In genomic region chr17:70022175-70022574, GRCh38 we compare ENCODE assay signal across 26 cellular contexts. TPM values are rescaled to one million over a fixed set of nuclear protein-coding genes. Genes with fewer than 3 reads are reported as not detected.
DNase-seq lines count a peak whose midpoint lies in the region; ATAC-seq and TF ChIP-seq lines count a peak whose summit lies in the region.
"Had no signal": no experiment of that assay in that cellular context is flagged by ENCODE, and none has a peak within 500 bp of the region (broad histone marks: within the 10 kb centered on the region; RNA-seq: fewer than 3 reads in every experiment).

No MANE protein-coding gene starts in this region.

- DNase-seq in AG20443 (ENCODE audit: low spot score) = peak; percentile 21
- DNase-seq in M059J (ENCODE audit: low read depth) = peak; percentile 46
- DNase-seq in dermis blood vessel endothelial cell = peak; percentile 25
- DNase-seq in hepatocyte (ENCODE audit: low spot score) = no peak
- DNase-seq in occipital lobe (lab: John Stamatoyannopoulos, UW) = no peak
- DNase-seq in HT-29 (ENCODE audit: low spot score) = no peak
- DNase-seq: activated CD4-positive, alpha-beta memory T cell treated with anti-CD3 and anti-CD28 coated beads, Interleukin-2, amount 10 ng/mL, durations not matched to agents 7 days and 5 days; activated gamma-delta T cell; activated naive CD8-positive, alpha-beta T cell treated with anti-CD3 and anti-CD28 coated beads, Interleukin-2, amount 50 U/mL, for 24 hours; activated T-cell treated with anti-CD3 and anti-CD28 coated beads for 4 hours; lower lobe of right lung; NCI-H1417 treated with DMSO at 0.1 percent for 48 hours; NCI-H2171 treated with DMSO at 0.1 percent for 48 hours; NCI-H526; ovary; sigmoid colon; substantia nigra; SW 1271 had no signal

- peak; percentile 97 for TF ChIP-seq EP300 in neural cell (conservative IDR thresholded peaks at IDR 0.05; ENCODE audit: poor library complexity, severe bottlenecking)

- no peak for TF ChIP-seq RAD21 in neural cell (conservative IDR thresholded peaks at IDR 0.05)

- H4K20me1 ChIP-seq in neural cell (ENCODE audit: insufficient read depth) (no peaks in the 10 kb centered on the region), hepatocyte (ENCODE audit: insufficient read depth, poor library complexity, severe bottlenecking) (no peaks in the 10 kb centered on the region)

- H2AFZ ChIP-seq in neural cell (ENCODE audit: low read depth, low read length) (no peak overlapping the region), hepatocyte (no peak overlapping the region)

- H3K9me2 ChIP-seq in neural cell (ENCODE audit: insufficient read depth, low read length) (no peaks in the 10 kb centered on the region), hepatocyte (replicated peaks; ENCODE audit: insufficient read depth) (no peaks in the 10 kb centered on the region)

- H3K4me3 ChIP-seq in neural cell (ENCODE audit: low read length) = no peak overlapping the region
- H3K4me3 ChIP-seq in hepatocyte = no peak overlapping the region
- H3K4me3 ChIP-seq: lower lobe of right lung, ovary, sigmoid colon had no signal

- H3K9ac ChIP-seq in neural cell (ENCODE audit: low read length) = peak overlapping the region; percentile 58

- H3K36me3 ChIP-seq in neural cell (ENCODE audit: insufficient read depth, low read length) (no peaks in the 10 kb centered on the region), hepatocyte (replicated peaks; ENCODE audit: insufficient read depth, low read depth) (no peaks in the 10 kb centered on the region)
- H3K36me3 ChIP-seq: lower lobe of right lung, ovary, sigmoid colon had no signal

- no peak for TF ChIP-seq CTCF in neural cell (IDR thresholded peaks at IDR 0.05; ENCODE audit: poor library complexity, severe bottlenecking)
- no peak for TF ChIP-seq CTCF in hepatocyte (IDR thresholded peaks at IDR 0.05; ENCODE audit: poor library complexity)

- ATAC-seq in GM18502 (IDR thresholded peaks at IDR 0.05; ENCODE audit: poor library complexity, unreplicated experiment) = no peak
- ATAC-seq: activated naive CD8-positive, alpha-beta T cell treated with anti-CD3 and anti-CD28 coated beads, Interleukin-2, amount 50 U/mL, for 24 hours; lower lobe of right lung had no signal

- H3K27me3 ChIP-seq in neural cell (ENCODE audit: insufficient read depth, low read depth, low read length) (no peaks in the 10 kb centered on the region), hepatocyte (no peaks in the 10 kb centered on the region)
- H3K27me3 ChIP-seq: ovary, sigmoid colon had no signal

- H3K4me2 ChIP-seq in neural cell (ENCODE audit: low read length) (peak overlapping the region; percentile 32), hepatocyte (no peak overlapping the region)

- no peaks in the 10 kb centered on the region for H3F3A ChIP-seq in neural cell (ENCODE audit: insufficient read depth, low read length, poor library complexity, severe bottlenecking)

- H3K79me2 ChIP-seq in neural cell (replicated peaks; ENCODE audit: insufficient read depth, low read length) = no peaks in the 10 kb centered on the region
- H3K79me2 ChIP-seq in hepatocyte = no peaks in the 10 kb centered on the region

- no peaks in the 10 kb centered on the region for H3K9me3 ChIP-seq in neural cell (ENCODE audit: low read length)
- H3K9me3 ChIP-seq in hepatocyte (ENCODE audit: low read depth) = no peaks in the 10 kb centered on the region
- H3K9me3 ChIP-seq: lower lobe of right lung, ovary, sigmoid colon had no signal

- no peaks in the 10 kb centered on the region for H3K4me1 ChIP-seq in hepatocyte (ENCODE audit: insufficient read depth)
- H3K4me1 ChIP-seq: lower lobe of right lung had no signal

- H3K27ac ChIP-seq in neural cell (ENCODE audit: low read length) (peak overlapping the region; percentile 92), hepatocyte (no peak overlapping the region)
- H3K27ac ChIP-seq: C4-2B, HL-60, lower lobe of right lung, ovary had no signal

- WGBS in hepatocyte (ENCODE audit: low lambda C conversion rate, missing lambda C conversion rate) = 84% methylated on average over 3 of the region's 3 CpGs

TF ChIP-seq in neural cell, 6 proteins besides CTCF, POLR2A, EP300 and RAD21:
- TF ChIP-seq POLR2AphosphoS5 (IDR thresholded peaks at IDR 0.05) (peak; percentile 88), MXI1 (conservative IDR thresholded peaks at IDR 0.05; ENCODE audit: poor library complexity, severe bottlenecking) (no peak), REST (IDR thresholded peaks at IDR 0.05; ENCODE audit: borderline replicate concordance) (peak; percentile 99)

RNA-seq across cellular contexts. Expression of gene KCNJ16, which starts 52.9 kb away (rescaled TPM):
- total RNA-seq in M059J (2014; rRNA removed; shearing (Covaris generic)) = not detected in 2 replicates
- total RNA-seq in dermis blood vessel endothelial cell = 0.60 and 1.7 TPM in 2 replicates
- 1.5 and 1.7 TPM in 2 replicates for polyA plus RNA-seq in neural cell
- polyA minus RNA-seq in neural cell = 1.5 and 1.7 TPM in 2 replicates
- total RNA-seq in hepatocyte = 40.6 and 46.9 TPM in 2 replicates
- 2.7 and 3.5 TPM in 2 replicates for polyA plus RNA-seq in hepatocyte
- 5.3 TPM for total RNA-seq in occipital lobe
- not detected in 2 replicates for total RNA-seq in HT-29 (2014; rRNA removed; shearing (Covaris generic))
- total RNA-seq: activated CD4-positive, alpha-beta memory T cell treated with anti-CD3 and anti-CD28 coated beads, Interleukin-2, amount 10 ng/mL, durations not matched to agents 7 days and 5 days; bronchial epithelial cell; Daoy; ureter had no signal
- polyA plus RNA-seq: keratinocyte had no signal

Comparison
In these comparisons a context has a peak if more than half of its experiments do, and no peak if none do; other contexts are left out.
1. DNase-seq: peak in AG20443 (single experiment), M059J (single experiment) and dermis blood vessel endothelial cell (single experiment); none in hepatocyte (single experiment), occipital lobe (single experiment) and HT-29 (single experiment).